ENCODE assay signal across 9 cellular contexts in genomic region chr18:45879681-45880655, GRCh38. TPM values are rescaled to one million over a fixed set of nuclear protein-coding genes. Genes with fewer than 3 reads are reported as not detected.
DNase-seq lines count a peak whose midpoint lies in the region; ATAC-seq and TF ChIP-seq lines count a peak whose summit lies in the region.
"Had no signal": no experiment of that assay in that cellular context is flagged by ENCODE, and none has a peak within 500 bp of the region (broad histone marks: within the 10 kb centered on the region; RNA-seq: fewer than 3 reads in every experiment).

No MANE protein-coding gene starts in this region.

- intact Hi-C loops in esophagus squamous epithelium (cut with DNase I) = loop anchor here (10.0 kb wide), 1 partner anchor 195 kb away; no protein-coding TSS in a partner anchor

- H3K4me2 ChIP-seq in OCI-LY1 (ENCODE audit: low read length) = no peak overlapping the region

- WGBS in esophagus squamous epithelium, 2 donors = 30 to 34% methylated on average over 15 to 16 of the region's 17 CpGs

- no peak overlapping the region for H3K4me3 ChIP-seq in CD4-positive, CD25-positive, alpha-beta regulatory T cell (ENCODE audit: low read depth, low read length)
- no peak overlapping the region for H3K4me3 ChIP-seq in OCI-LY1 (ENCODE audit: low read depth, low read length, poor library complexity, severe bottlenecking)
- no peak overlapping the region for H3K4me3 ChIP-seq in esophagus squamous epithelium
- H3K4me3 ChIP-seq: SK-N-MC had no signal

- peaks cover 8% of the 10 kb centered on the region for H3K4me1 ChIP-seq in CD4-positive, CD25-positive, alpha-beta regulatory T cell (ENCODE audit: control insufficient read depth, insufficient read depth, low read length, poor library complexity, severe bottlenecking)
- H3K4me1 ChIP-seq in OCI-LY1 (ENCODE audit: insufficient read depth, low read length, severe bottlenecking) (peaks cover 2% of the 10 kb centered on the region), esophagus squamous epithelium (peaks cover 0 to 7% (median 0%) of the 10 kb centered on the region in 3 donors)

- peak; percentile 98 for TF ChIP-seq CTCF in OCI-LY1 (IDR thresholded peaks at IDR 0.05; ENCODE audit: low read length)
- peak; percentile 88 to 99 (median 96) for TF ChIP-seq CTCF in esophagus squamous epithelium (IDR thresholded peaks at IDR 0.05)

- H3K9me3 Mint-ChIP-seq in CD4-positive, CD25-positive, alpha-beta regulatory T cell = no peaks in the 10 kb centered on the region
- no peaks in the 10 kb centered on the region for H3K9me3 Mint-ChIP-seq in natural killer cell treated with Interleukin-12 subunit alpha and Interleukin-12 subunit beta and Interleukin-15 and Interleukin-18, amount 100 ng/mL, for 72 hours

- H3K27ac ChIP-seq in CD4-positive, CD25-positive, alpha-beta regulatory T cell (ENCODE audit: insufficient read depth, low read length, poor library complexity, severe bottlenecking) = no peak overlapping the region
- H3K27ac ChIP-seq in OCI-LY1 (ENCODE audit: low read depth, low read length, poor library complexity, severe bottlenecking) = no peak overlapping the region
- H3K27ac ChIP-seq in esophagus squamous epithelium = no peak overlapping the region
- H3K27ac ChIP-seq: SK-N-MC had no signal

- H4K20me1 ChIP-seq in OCI-LY1 (ENCODE audit: insufficient read depth, low read length) = no peaks in the 10 kb centered on the region

- H3K9ac ChIP-seq in OCI-LY1 (ENCODE audit: low read length) = no peak overlapping the region

- H3K79me2 ChIP-seq in OCI-LY1 (ENCODE audit: insufficient read depth, low read length) = no peaks in the 10 kb centered on the region

- no peak overlapping the region for H3K4me3 Mint-ChIP-seq in CD4-positive, CD25-positive, alpha-beta regulatory T cell
- no peak overlapping the region for H3K4me3 Mint-ChIP-seq in natural killer cell treated with Interleukin-12 subunit alpha and Interleukin-12 subunit beta and Interleukin-15 and Interleukin-18, amount 100 ng/mL, for 72 hours

- H3K27me3 ChIP-seq in CD4-positive, CD25-positive, alpha-beta regulatory T cell (ENCODE audit: control insufficient read depth, insufficient read depth, low read length) = no peaks in the 10 kb centered on the region
- H3K27me3 ChIP-seq in OCI-LY1 (ENCODE audit: insufficient read depth, low read length) (no peaks in the 10 kb centered on the region), esophagus squamous epithelium (no peaks in the 10 kb centered on the region)

- no peaks in the 10 kb centered on the region for H3K27me3 Mint-ChIP-seq in CD4-positive, CD25-positive, alpha-beta regulatory T cell
- no peaks in the 10 kb centered on the region for H3K27me3 Mint-ChIP-seq in natural killer cell treated with Interleukin-12 subunit alpha and Interleukin-12 subunit beta and Interleukin-15 and Interleukin-18, amount 100 ng/mL, for 72 hours

- peaks cover 13 to 19% (median 17%) of the 10 kb centered on the region in 4 donors for H3K4me1 Mint-ChIP-seq in CD4-positive, CD25-positive, alpha-beta regulatory T cell
- H3K4me1 Mint-ChIP-seq in natural killer cell treated with Interleukin-12 subunit alpha and Interleukin-12 subunit beta and Interleukin-15 and Interleukin-18, amount 100 ng/mL, for 72 hours (ENCODE audit: low read depth in 2 of 2) = peaks cover 17 to 20% of the 10 kb centered on the region in 2 donors

- DNase-seq in CD4-positive, CD25-positive, alpha-beta regulatory T cell = peak; percentile 49 to 75 (median 66)
- DNase-seq in activated T-cell treated with anti-CD3 and anti-CD28 coated beads for 4 hours (peak; percentile 63), esophagus squamous epithelium (lab: John Stamatoyannopoulos, UW) (no peak)
- DNase-seq in natural killer cell treated with Interleukin-12 subunit alpha and Interleukin-12 subunit beta and Interleukin-15 and Interleukin-18, amount 100 ng/mL, for 72 hours (ENCODE audit: low spot score) = no peak
- peak; percentile 40 for DNase-seq in stimulated activated naive CD4-positive, alpha-beta T cell treated with Interleukin-2 at 50 U/mL for 16 hours (lab: John Stamatoyannopoulos, UW)

- peak; percentile 83 to 96 for ATAC-seq in CD4-positive, CD25-positive, alpha-beta regulatory T cell (ENCODE audit: low read depth in 2 of 2)
- peak; percentile 72 for ATAC-seq in GM19324 (IDR thresholded peaks at IDR 0.05; ENCODE audit: low FRiP score, unreplicated experiment)
- ATAC-seq in HG03460 (IDR thresholded peaks at IDR 0.05; ENCODE audit: unreplicated experiment) = peak; percentile 64
- peak; percentile 83 to 88 for ATAC-seq in natural killer cell treated with Interleukin-12 subunit alpha and Interleukin-12 subunit beta and Interleukin-15 and Interleukin-18, amount 100 ng/mL, for 72 hours

- peak overlapping the region; percentile 17 to 64 (median 34) for H3K27ac Mint-ChIP-seq in CD4-positive, CD25-positive, alpha-beta regulatory T cell
- peak overlapping the region; percentile 25 to 79 for H3K27ac Mint-ChIP-seq in natural killer cell treated with Interleukin-12 subunit alpha and Interleukin-12 subunit beta and Interleukin-15 and Interleukin-18, amount 100 ng/mL, for 72 hours

- H3K9me3 ChIP-seq in CD4-positive, CD25-positive, alpha-beta regulatory T cell (ENCODE audit: control insufficient read depth in 2 of 2, low read length in 2 of 2) = no peaks in the 10 kb centered on the region
- no peaks in the 10 kb centered on the region; the same call in 1 of the 2 replicates for H3K9me3 ChIP-seq in OCI-LY1 (ENCODE audit: low read length)
- H3K9me3 ChIP-seq in esophagus squamous epithelium = no peaks in the 10 kb centered on the region

- peaks cover 37% of the 10 kb centered on the region for H3K36me3 Mint-ChIP-seq in CD4-positive, CD25-positive, alpha-beta regulatory T cell
- H3K36me3 Mint-ChIP-seq in natural killer cell treated with Interleukin-12 subunit alpha and Interleukin-12 subunit beta and Interleukin-15 and Interleukin-18, amount 100 ng/mL, for 72 hours = peaks cover 34% of the 10 kb centered on the region

- H3K9me2 ChIP-seq in OCI-LY1 (ENCODE audit: low read depth, low read length) = no peaks in the 10 kb centered on the region

- no peak overlapping the region for H2AFZ ChIP-seq in OCI-LY1 (ENCODE audit: low read length)

- no peaks in the 10 kb centered on the region for H3F3A ChIP-seq in OCI-LY1 (ENCODE audit: insufficient read depth, low read length)

- H3K36me3 ChIP-seq in CD4-positive, CD25-positive, alpha-beta regulatory T cell (ENCODE audit: control insufficient read depth, insufficient read depth, low read length) = peaks cover 68% of the 10 kb centered on the region
- peaks cover 39% of the 10 kb centered on the region for H3K36me3 ChIP-seq in OCI-LY1 (ENCODE audit: insufficient read depth, low read length)
- peaks cover 0 to 95% (median 0%) of the 10 kb centered on the region in 3 donors for H3K36me3 ChIP-seq in esophagus squamous epithelium

- no peak for TF ChIP-seq POLR2A in esophagus squamous epithelium (IDR thresholded peaks at IDR 0.05)

RNA-seq across cellular contexts. Expression of gene SIGLEC15, which starts 54.5 kb away (rescaled TPM):
- not detected for total RNA-seq in CD4-positive, CD25-positive, alpha-beta regulatory T cell
- under 1 TPM in 1 of 4 donors, not detected in 3; 0.36 TPM for polyA plus RNA-seq in CD4-positive, CD25-positive, alpha-beta regulatory T cell
- total RNA-seq in esophagus squamous epithelium = not detected
- not detected for total RNA-seq in natural killer cell treated with Interleukin-12 subunit alpha and Interleukin-12 subunit beta and Interleukin-15 and Interleukin-18, amount 100 ng/mL, for 72 hours

Comparison
In these comparisons a context has a peak if more than half of its experiments do, and no peak if none do; other contexts are left out.
1. DNase-seq: peak in CD4-positive, CD25-positive, alpha-beta regulatory T cell (3 of 3), activated T-cell treated with anti-CD3 and anti-CD28 coated beads for 4 hours (single experiment) and stimulated activated naive CD4-positive, alpha-beta T cell treated with Interleukin-2 at 50 U/mL for 16 hours (single experiment); none in esophagus squamous epithelium (single experiment) and natural killer cell treated with Interleukin-12 subunit alpha and Interleukin-12 subunit beta and Interleukin-15 and Interleukin-18, amount 100 ng/mL, for 72 hours (single experiment).
2. Peak in every context shown above with its lines, with median percentiles within 50 percentile points of each other: ATAC-seq.